ENCODE assay signal across 19 cellular contexts in the genomic region with DNA sequence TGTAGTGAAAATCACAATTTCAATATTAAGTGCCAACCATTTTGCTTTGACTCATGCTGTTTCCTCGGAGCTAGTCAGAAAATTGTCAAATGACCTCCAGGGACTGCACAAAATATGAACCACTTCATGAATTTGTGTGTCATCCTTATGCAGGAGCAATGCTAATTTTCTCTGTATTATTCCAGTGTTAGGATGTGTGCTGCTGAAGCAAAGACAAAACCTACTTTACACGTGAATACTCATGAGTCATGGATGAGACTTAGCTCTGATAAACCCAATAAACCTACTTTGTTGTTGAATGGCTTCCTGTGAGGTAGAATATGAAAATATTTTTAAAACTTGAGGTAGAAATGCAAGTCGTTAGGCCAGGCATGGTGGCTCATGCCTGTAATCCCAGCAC.
"Had no signal": no experiment of that assay in that cellular context is flagged by ENCODE, and none has a peak within 500 bp of the region (broad histone marks: within the 10 kb centered on the region; RNA-seq: fewer than 3 reads in every experiment).

No MANE protein-coding gene starts in this region.

- H3K36me3 Mint-ChIP-seq: activated CD8-positive, alpha-beta memory T cell treated with anti-CD3 and anti-CD28 coated beads, Interleukin-2, amount 10 ng/mL, durations not matched to agents 7 days and 5 days; activated naive CD4-positive, alpha-beta T cell treated with anti-CD3 and anti-CD28 coated beads, Interleukin-2, amount 50 U/mL, for 24 hours; brain; natural killer cell had no signal

- H3K27me3 ChIP-seq: right lobe of liver, transverse colon had no signal

- DNase-seq: activated CD4-positive, alpha-beta T cell treated with anti-CD3 and anti-CD28 coated beads, Interleukin-2, amount 50 U/mL, for 4 hours; activated CD8-positive, alpha-beta memory T cell treated with anti-CD3 and anti-CD28 coated beads, Interleukin-2, amount 10 ng/mL, durations not matched to agents 7 days and 5 days; activated effector memory CD4-positive, alpha-beta T cell treated with Interleukin-2 at 50 U/mL for 16 hours; activated T-cell treated with anti-CD3 and anti-CD28 coated beads, Interleukin-2, amount 50 U/mL, for 24 hours; amniotic stem cell; dermis blood vessel endothelial cell; head of caudate nucleus; natural killer cell; nucleus accumbens; right lobe of liver; spleen; stimulated activated CD4-positive, alpha-beta T cell treated with anti-CD3 and anti-CD28 coated beads, Interleukin-1b, Interleukin-23, amount 100 ng/mL, for 48 hours; stimulated activated naive CD4-positive, alpha-beta T cell; substantia nigra; transverse colon had no signal

- H3K4me3 Mint-ChIP-seq: activated CD8-positive, alpha-beta memory T cell treated with anti-CD3 and anti-CD28 coated beads, Interleukin-2, amount 10 ng/mL, durations not matched to agents 7 days and 5 days; activated naive CD4-positive, alpha-beta T cell treated with anti-CD3 and anti-CD28 coated beads, Interleukin-2, amount 50 U/mL, for 24 hours; activated T-cell treated with anti-CD3 and anti-CD28 coated beads, Interleukin-2, amount 50 U/mL, for 24 hours; brain; natural killer cell had no signal

- H3K4me3 ChIP-seq: prostate gland, right lobe of liver, spleen, transverse colon had no signal

- H3K9me3 ChIP-seq: prostate gland, right lobe of liver, spleen, transverse colon had no signal

- H3K36me3 ChIP-seq: prostate gland, right lobe of liver, spleen, transverse colon had no signal

- H3K4me1 ChIP-seq: prostate gland, right lobe of liver, transverse colon had no signal

- H3K27ac ChIP-seq: prostate gland, right lobe of liver, spleen, transverse colon had no signal

- H3K27ac Mint-ChIP-seq: activated CD8-positive, alpha-beta memory T cell treated with anti-CD3 and anti-CD28 coated beads, Interleukin-2, amount 10 ng/mL, durations not matched to agents 7 days and 5 days; activated naive CD4-positive, alpha-beta T cell treated with anti-CD3 and anti-CD28 coated beads, Interleukin-2, amount 50 U/mL, for 24 hours; activated T-cell treated with anti-CD3 and anti-CD28 coated beads, Interleukin-2, amount 50 U/mL, for 24 hours; brain; natural killer cell had no signal

- ATAC-seq: activated CD8-positive, alpha-beta memory T cell treated with anti-CD3 and anti-CD28 coated beads, Interleukin-2, amount 10 ng/mL, durations not matched to agents 7 days and 5 days; left lobe of liver; natural killer cell; right lobe of liver had no signal

- H3K4me1 Mint-ChIP-seq: activated CD8-positive, alpha-beta memory T cell treated with anti-CD3 and anti-CD28 coated beads, Interleukin-2, amount 10 ng/mL, durations not matched to agents 7 days and 5 days; activated naive CD4-positive, alpha-beta T cell treated with anti-CD3 and anti-CD28 coated beads, Interleukin-2, amount 50 U/mL, for 24 hours; brain had no signal

- H3K9me3 Mint-ChIP-seq: activated naive CD4-positive, alpha-beta T cell treated with anti-CD3 and anti-CD28 coated beads, Interleukin-2, amount 50 U/mL, for 24 hours; activated T-cell treated with anti-CD3 and anti-CD28 coated beads, Interleukin-2, amount 50 U/mL, for 24 hours; brain; natural killer cell had no signal
